Comparison of ENCODE assay signal across 2 cellular contexts in the genomic region with DNA sequence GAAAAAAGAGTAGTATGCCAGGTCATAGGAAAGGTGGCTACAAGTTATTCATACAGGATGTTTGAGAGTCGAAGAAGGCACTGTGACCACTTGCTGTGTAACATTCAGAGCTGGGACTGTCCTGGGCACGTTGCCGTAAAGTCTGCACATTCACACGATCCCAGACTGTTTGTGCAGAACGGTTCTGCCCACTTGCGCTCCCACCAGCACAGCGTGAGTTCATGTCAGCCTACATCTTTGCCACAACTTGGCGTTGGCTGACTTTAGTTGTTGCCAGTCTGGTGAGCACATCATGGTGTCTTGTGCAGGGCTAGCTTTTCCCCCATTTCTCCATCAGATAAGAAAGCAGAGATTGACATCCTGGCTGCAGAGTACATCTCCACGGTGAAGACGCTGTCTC.
TF ChIP-seq lines count a peak whose summit lies in the region.

No MANE protein-coding gene starts in this region.

TF ChIP-seq in A549, 52 proteins besides CTCF, POLR2A, EP300 and RAD21:
- TF ChIP-seq HOXB5 (CRISPR knock-in tag; IDR thresholded peaks at IDR 0.05): no peak
- TF ChIP-seq ZNF302 (CRISPR knock-in tag; IDR thresholded peaks at IDR 0.05): no peak
- no peak for TF ChIP-seq KDM1A (IDR thresholded peaks at IDR 0.05; ENCODE audit: low read depth)
- TF ChIP-seq, protein P1, sequence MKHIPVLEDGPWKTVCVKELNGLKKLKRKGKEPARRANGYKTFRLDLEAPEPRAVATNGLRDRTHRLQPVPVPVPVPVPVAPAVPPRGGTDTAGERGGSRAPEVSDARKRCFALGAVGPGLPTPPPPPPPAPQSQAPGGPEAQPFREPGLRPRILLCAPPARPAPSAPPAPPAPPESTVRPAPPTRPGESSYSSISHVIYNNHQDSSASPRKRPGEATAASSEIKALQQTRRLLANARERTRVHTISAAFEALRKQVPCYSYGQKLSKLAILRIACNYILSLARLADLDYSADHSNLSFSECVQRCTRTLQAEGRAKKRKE (CRISPR knock-in tag; IDR thresholded peaks at IDR 0.05; ENCODE audit: low read depth): no peak
- TF ChIP-seq EHMT2 (IDR thresholded peaks at IDR 0.05; ENCODE audit: low read depth): no peak
- no peak for TF ChIP-seq MAFK (IDR thresholded peaks at IDR 0.05; ENCODE audit: partially characterized antibody)
- no peak for TF ChIP-seq HMGXB4 (CRISPR knock-in tag; IDR thresholded peaks at IDR 0.05; ENCODE audit: borderline replicate concordance)
- no peak for TF ChIP-seq HDAC2 (IDR thresholded peaks at IDR 0.05)
- no peak for TF ChIP-seq PHF8 (IDR thresholded peaks at IDR 0.05; ENCODE audit: borderline replicate concordance, low read depth)
- TF ChIP-seq E2F6 (IDR thresholded peaks at IDR 0.05; ENCODE audit: borderline replicate concordance, low read depth): no peak
- no peak for TF ChIP-seq BHLHE40 (IDR thresholded peaks at IDR 0.05; ENCODE audit: low read depth, low read length)
- no peak for TF ChIP-seq ELK1 (IDR thresholded peaks at IDR 0.05; ENCODE audit: low read depth, low read length)
- TF ChIP-seq TFCP2L1 (CRISPR knock-in tag; IDR thresholded peaks at IDR 0.05): no peak
TF ChIP-seq in A549: peak in this region for 0.

TF ChIP-seq in H1, 55 proteins besides CTCF, POLR2A, EP300 and RAD21:
- TF ChIP-seq PHF8 (conservative IDR thresholded peaks at IDR 0.05; ENCODE audit: low read depth, low read length): no peak
- no peak for TF ChIP-seq TEAD4 (IDR thresholded peaks at IDR 0.05; ENCODE audit: low read depth, low read length)
- TF ChIP-seq GTF2F1 (IDR thresholded peaks at IDR 0.05; ENCODE audit: borderline replicate concordance, low read depth, low read length): no peak
- no peak for TF ChIP-seq TAF1 (IDR thresholded peaks at IDR 0.05; ENCODE audit: low read depth, low read length)
- no peak for TF ChIP-seq SUZ12 (IDR thresholded peaks at IDR 0.05; ENCODE audit: low read length)
- no peak for TF ChIP-seq ATF2 (IDR thresholded peaks at IDR 0.05; ENCODE audit: low read length)
- TF ChIP-seq POLR2AphosphoS5 (IDR thresholded peaks at IDR 0.05; ENCODE audit: low read depth, low read length): no peak
- TF ChIP-seq RFX5 (IDR thresholded peaks at IDR 0.05; ENCODE audit: borderline replicate concordance, low read depth, low read length): no peak
- TF ChIP-seq NRF1 (IDR thresholded peaks at IDR 0.05; ENCODE audit: low read depth, low read length): no peak
- TF ChIP-seq SAP30 (IDR thresholded peaks at IDR 0.05; ENCODE audit: insufficient read depth, insufficient replicate concordance, low read length): no peak
